In genomic region chr20:32537657-32538525, GRCh38 we compare ENCODE assay signal across 8 cellular contexts. TPM values are rescaled to one million over a fixed set of nuclear protein-coding genes. Genes with fewer than 3 reads are reported as not detected.
A peak's percentile ranks its signal among the peaks of the same experiment; 100 is the strongest.
DNase-seq lines count a peak whose midpoint lies in the region; ATAC-seq and TF ChIP-seq lines count a peak whose summit lies in the region.

No MANE protein-coding gene starts in this region.

- ATAC-seq in activated naive CD8-positive, alpha-beta T cell treated with anti-CD3 and anti-CD28 coated beads, Interleukin-2, amount 10 ng/mL, durations not matched to agents 7 days and 5 days (ENCODE audit: low read depth), result no peak
- ATAC-seq in upper lobe of right lung, result no peak
- no peak for ATAC-seq in GM21423 (IDR thresholded peaks at IDR 0.05; ENCODE audit: unreplicated experiment)

- H3K27ac Mint-ChIP-seq in activated naive CD4-positive, alpha-beta T cell treated with anti-CD3 and anti-CD28 coated beads, Interleukin-2, amount 50 U/mL, for 24 hours, result peak overlapping the region; percentile 78
- peak overlapping the region; percentile 97 for H3K27ac Mint-ChIP-seq in activated naive CD8-positive, alpha-beta T cell treated with anti-CD3 and anti-CD28 coated beads, Interleukin-2, amount 10 ng/mL, durations not matched to agents 7 days and 5 days
- peak overlapping the region; percentile 99 for H3K27ac Mint-ChIP-seq in mesothelial cell of epicardium

- peaks cover 83% of the 10 kb centered on the region for H3K4me1 Mint-ChIP-seq in activated naive CD4-positive, alpha-beta T cell treated with anti-CD3 and anti-CD28 coated beads, Interleukin-2, amount 50 U/mL, for 24 hours
- H3K4me1 Mint-ChIP-seq in activated naive CD8-positive, alpha-beta T cell treated with anti-CD3 and anti-CD28 coated beads, Interleukin-2, amount 10 ng/mL, durations not matched to agents 7 days and 5 days, result peaks cover 65% of the 10 kb centered on the region
- H3K4me1 Mint-ChIP-seq in mesothelial cell of epicardium, result peaks cover 62% of the 10 kb centered on the region

- H3K9me3 ChIP-seq in upper lobe of right lung, result no peaks in the 10 kb centered on the region

- no peak for DNase-seq in activated naive CD4-positive, alpha-beta T cell treated with anti-CD3 and anti-CD28 coated beads, Interleukin-2, amount 50 U/mL, for 16 hours
- peak; percentile 55 for DNase-seq in activated naive CD8-positive, alpha-beta T cell treated with anti-CD3 and anti-CD28 coated beads, Interleukin-2, amount 10 ng/mL, durations not matched to agents 7 days and 5 days
- DNase-seq in mesothelial cell of epicardium (ENCODE audit: low spot score in 2 of 2, unreplicated experiment in 2 of 2), result no peak
- DNase-seq in upper lobe of right lung, result no peak
- DNase-seq in NCI-H1436 (lab: John Stamatoyannopoulos, UW), result no peak
- DNase-seq in glomerular visceral epithelial cell (ENCODE audit: extremely low spot score), result no peak

- H3K36me3 ChIP-seq in upper lobe of right lung, result no peaks in the 10 kb centered on the region

- no peaks in the 10 kb centered on the region for H3K9me3 Mint-ChIP-seq in activated naive CD4-positive, alpha-beta T cell treated with anti-CD3 and anti-CD28 coated beads, Interleukin-2, amount 50 U/mL, for 24 hours
- no peaks in the 10 kb centered on the region for H3K9me3 Mint-ChIP-seq in activated naive CD8-positive, alpha-beta T cell treated with anti-CD3 and anti-CD28 coated beads, Interleukin-2, amount 10 ng/mL, durations not matched to agents 7 days and 5 days
- no peaks in the 10 kb centered on the region for H3K9me3 Mint-ChIP-seq in mesothelial cell of epicardium

- H3K36me3 Mint-ChIP-seq in activated naive CD4-positive, alpha-beta T cell treated with anti-CD3 and anti-CD28 coated beads, Interleukin-2, amount 50 U/mL, for 24 hours, result peaks cover 2% of the 10 kb centered on the region
- H3K36me3 Mint-ChIP-seq in activated naive CD8-positive, alpha-beta T cell treated with anti-CD3 and anti-CD28 coated beads, Interleukin-2, amount 10 ng/mL, durations not matched to agents 7 days and 5 days, result peaks cover 5% of the 10 kb centered on the region
- H3K36me3 Mint-ChIP-seq in mesothelial cell of epicardium, result no peaks in the 10 kb centered on the region

- POLR2A ChIA-PET in activated naive CD8-positive, alpha-beta T cell treated with anti-CD3 and anti-CD28 coated beads, Interleukin-2, amount 10 ng/mL, durations not matched to agents 7 days and 5 days (lab: Charles Lee), result interaction anchor here (1.0 to 9.2 kb wide), 8 partner anchors 9 to 180 kb away, joined by 4 to 248 read pairs (median 10); partner anchors contain the start of genes ASXL1 and NOL4L

- H3K4me3 ChIP-seq in upper lobe of right lung, result peak overlapping the region; percentile 48

- H3K4me3 Mint-ChIP-seq in activated naive CD4-positive, alpha-beta T cell treated with anti-CD3 and anti-CD28 coated beads, Interleukin-2, amount 50 U/mL, for 24 hours, result peak overlapping the region; percentile 88
- peak overlapping the region; percentile 96 for H3K4me3 Mint-ChIP-seq in activated naive CD8-positive, alpha-beta T cell treated with anti-CD3 and anti-CD28 coated beads, Interleukin-2, amount 10 ng/mL, durations not matched to agents 7 days and 5 days
- H3K4me3 Mint-ChIP-seq in mesothelial cell of epicardium, result peak overlapping the region; percentile 79

- TF ChIP-seq CTCF in mesothelial cell of epicardium (IDR thresholded peaks at IDR 0.05; ENCODE audit: unreplicated experiment) (no peak), upper lobe of right lung (IDR thresholded peaks at IDR 0.05) (no peak)

- H3K4me1 ChIP-seq in upper lobe of right lung, result peaks cover 28% of the 10 kb centered on the region

- peak overlapping the region; percentile 59 for H3K27ac ChIP-seq in upper lobe of right lung

- H3K27me3 ChIP-seq in upper lobe of right lung, result no peaks in the 10 kb centered on the region

- intact Hi-C loops in upper lobe of right lung (cut with DNase I), result no loop called here

- H3K27me3 Mint-ChIP-seq in activated naive CD4-positive, alpha-beta T cell treated with anti-CD3 and anti-CD28 coated beads, Interleukin-2, amount 50 U/mL, for 24 hours, result no peaks in the 10 kb centered on the region
- H3K27me3 Mint-ChIP-seq in activated naive CD8-positive, alpha-beta T cell treated with anti-CD3 and anti-CD28 coated beads, Interleukin-2, amount 10 ng/mL, durations not matched to agents 7 days and 5 days, result no peaks in the 10 kb centered on the region
- no peaks in the 10 kb centered on the region for H3K27me3 Mint-ChIP-seq in mesothelial cell of epicardium (ENCODE audit: low read depth)

RNA-seq across cellular contexts. Expression of gene NOL4L, which starts 47.2 kb away (rescaled TPM):
- 10 to 100 TPM; 39.1 to 41.1 TPM for total RNA-seq in activated naive CD8-positive, alpha-beta T cell treated with anti-CD3 and anti-CD28 coated beads, Interleukin-2, amount 10 ng/mL, durations not matched to agents 7 days and 5 days
- 90.6 to 93.7 TPM (median 91.3 TPM) in 3 replicates for total RNA-seq in mesothelial cell of epicardium
- 19.7 TPM for total RNA-seq in upper lobe of right lung
